In the genomic region with DNA sequence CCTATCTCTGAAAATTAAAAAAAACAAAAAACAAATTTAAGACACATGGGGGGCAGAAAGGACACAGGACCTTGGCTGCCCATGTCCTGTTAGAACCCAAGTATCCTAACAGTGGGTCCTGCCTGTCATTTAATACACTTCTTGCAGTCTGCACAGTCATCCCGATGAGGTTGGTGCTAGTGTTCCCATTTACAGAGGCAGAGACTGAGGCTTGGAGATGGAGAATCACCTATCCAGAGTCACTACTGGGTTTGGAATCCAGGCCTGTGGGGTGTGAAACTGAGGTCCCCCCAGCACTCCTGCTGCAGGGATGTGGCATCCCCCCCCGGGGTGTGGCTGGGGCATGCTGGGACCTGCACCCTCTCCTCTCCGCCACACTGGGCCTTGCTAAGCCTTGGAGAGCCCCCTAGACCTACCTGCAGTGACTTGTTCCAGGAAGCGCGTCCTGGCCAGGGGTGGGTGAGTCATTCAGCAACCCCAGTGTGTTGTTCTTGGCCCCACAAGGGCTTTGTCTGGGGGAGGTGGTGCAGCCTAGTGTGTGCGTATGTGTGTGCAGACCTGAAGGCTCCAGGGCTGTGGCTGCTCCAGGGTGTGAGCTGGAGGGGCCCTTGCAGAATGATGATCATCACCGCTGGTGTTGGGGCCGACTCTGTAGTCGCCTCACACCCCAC, we compare ENCODE assay signal across 9 cellular contexts. TPM values are rescaled to one million over a fixed set of nuclear protein-coding genes. Genes with fewer than 3 reads are reported as not detected.
DNase-seq lines count a peak whose midpoint lies in the region; ATAC-seq and TF ChIP-seq lines count a peak whose summit lies in the region.
"Had no signal": no experiment of that assay in that cellular context is flagged by ENCODE, and none has a peak within 500 bp of the region (broad histone marks: within the 10 kb centered on the region; RNA-seq: fewer than 3 reads in every experiment).

No MANE protein-coding gene starts in this region.

- DNase-seq in M059J (ENCODE audit: low read depth) (peak; percentile 95), brain pericyte (ENCODE audit: low read depth, low spot score) (peak; percentile 31), left ventricle myocardium superior (no peak), chondrocyte (ENCODE audit: low spot score) (no peak), SKM-1 (lab: John Stamatoyannopoulos, UW; ENCODE audit: unreplicated experiment) (no peak)
- DNase-seq in stimulated activated CD4-positive, alpha-beta T cell treated with anti-CD3 and anti-CD28 coated beads, TNF-alpha, amount 100 ng/mL, for 48 hours (ENCODE audit: low read depth in 3 of 3), result peak in 2 of 3 donors; percentile 23 to 32
- DNase-seq: pancreas had no signal

- H3K27ac Mint-ChIP-seq in chondrocyte (ENCODE audit: unreplicated experiment), result no peak overlapping the region

- no peaks in the 10 kb centered on the region for H3K9me3 Mint-ChIP-seq in chondrocyte (ENCODE audit: low read depth)

- intact Hi-C loops in left ventricle myocardium superior (cut with micrococcal nuclease), result no loop called here

- no peaks in the 10 kb centered on the region for H3K36me3 Mint-ChIP-seq in chondrocyte (ENCODE audit: low read depth)

- no peak for TF ChIP-seq CTCF in chondrocyte (IDR thresholded peaks at IDR 0.05)

- H3K27me3 Mint-ChIP-seq in chondrocyte (ENCODE audit: low read depth), result no peaks in the 10 kb centered on the region

- ATAC-seq in GM18508 (IDR thresholded peaks at IDR 0.05; ENCODE audit: insufficient read depth, unreplicated experiment) (peak; percentile 73), GM21825 (IDR thresholded peaks at IDR 0.05; ENCODE audit: unreplicated experiment) (peak; percentile 90), left ventricle myocardium superior (no peak)

- H3K4me1 Mint-ChIP-seq in chondrocyte (ENCODE audit: low read depth), result peaks cover 23% of the 10 kb centered on the region

- H3K4me3 Mint-ChIP-seq in chondrocyte (ENCODE audit: unreplicated experiment), result no peak overlapping the region

RNA-seq across cellular contexts. Expression of a gene that starts 49.7 kb away (rescaled TPM):
- 15.4 and 16.2 TPM in 2 replicates for total RNA-seq in M059J (2014; rRNA removed; shearing (Covaris generic))
- 3.2 TPM for total RNA-seq in left ventricle myocardium superior
- 6.7 to 7.6 TPM (median 7.4 TPM) in 3 replicates for total RNA-seq in chondrocyte

Comparison
In these comparisons a context has a peak if more than half of its experiments do, and no peak if none do; other contexts are left out.
1. DNase-seq: peak in M059J (single experiment), brain pericyte (single experiment) and stimulated activated CD4-positive, alpha-beta T cell treated with anti-CD3 and anti-CD28 coated beads, TNF-alpha, amount 100 ng/mL, for 48 hours (2 of 3); none in left ventricle myocardium superior (single experiment), chondrocyte (single experiment) and SKM-1 (single experiment).